8 cellular contexts compared by ENCODE assay signal in genomic region chr17:71325886-71326285, GRCh38.
"Had no signal": no experiment of that assay in that cellular context is flagged by ENCODE, and none has a peak within 500 bp of the region (broad histone marks: within the 10 kb centered on the region; RNA-seq: fewer than 3 reads in every experiment).

No MANE protein-coding gene starts in this region.

- ATAC-seq: GM23338, HepG2 had no signal

- DNase-seq: H9, HCEC 1CT, KBM-7 had no signal

- H3K4me2 ChIP-seq: GM23338 had no signal

- FAIRE-seq: H1, H54, HepG2 had no signal

- H2AFZ ChIP-seq: GM23338 had no signal

- H3K27ac ChIP-seq: HL-60 had no signal

- H3K4me3 ChIP-seq: GM23338 had no signal
